Comparison of ENCODE assay signal across 22 cellular contexts in genomic region chrX:51917600-51917999, GRCh38.
"Had no signal": no experiment of that assay in that cellular context is flagged by ENCODE, and none has a peak within 500 bp of the region (broad histone marks: within the 10 kb centered on the region; RNA-seq: fewer than 3 reads in every experiment).

No MANE protein-coding gene starts in this region.

- H3K9me3 Mint-ChIP-seq: activated naive CD4-positive, alpha-beta T cell treated with anti-CD3 and anti-CD28 coated beads, Interleukin-2, amount 50 U/mL, for 72 hours; activated T-helper 17 cell treated with anti-CD3 and anti-CD28 coated beads, Interleukin-2, amount 50 U/mL, for 72 hours had no signal

- H3K4me3 Mint-ChIP-seq: activated T-cell treated with anti-CD3 and anti-CD28 coated beads, Interleukin-2, amount 50 U/mL, for 24 hours; activated T-helper 17 cell treated with anti-CD3 and anti-CD28 coated beads, Interleukin-2, amount 50 U/mL, for 72 hours; nephron progenitor cell; T-helper 17 cell had no signal

- ATAC-seq: activated naive CD4-positive, alpha-beta T cell treated with anti-CD3 and anti-CD28 coated beads, Interleukin-2, amount 50 U/mL, for 72 hours; activated T-helper 17 cell treated with anti-CD3 and anti-CD28 coated beads, Interleukin-2, amount 50 U/mL, for 72 hours; heart left ventricle; left colon; pancreas; psoas muscle; stimulated activated naive CD8-positive, alpha-beta T cell treated with anti-CD3 and anti-CD28 coated beads, Interleukin-15, Interleukin-2, amounts not matched to agents 100 U/mL and 50 U/mL, for 24 hours; T-helper 17 cell had no signal

- H3K27ac Mint-ChIP-seq: activated naive CD4-positive, alpha-beta T cell treated with anti-CD3 and anti-CD28 coated beads, Interleukin-2, amount 50 U/mL, for 72 hours; activated T-cell treated with anti-CD3 and anti-CD28 coated beads, Interleukin-2, amount 50 U/mL, for 24 hours; activated T-helper 17 cell treated with anti-CD3 and anti-CD28 coated beads, Interleukin-2, amount 50 U/mL, for 72 hours; nephron progenitor cell; T-helper 17 cell had no signal

- H3K4me1 Mint-ChIP-seq: activated T-helper 17 cell treated with anti-CD3 and anti-CD28 coated beads, Interleukin-2, amount 50 U/mL, for 72 hours; nephron progenitor cell; T-helper 17 cell had no signal

- DNase-seq: activated CD4-positive, alpha-beta T cell treated with anti-CD3 and anti-CD28 coated beads for 1 hour; activated CD4-positive, alpha-beta T cell treated with anti-CD3 and anti-CD28 coated beads, Interleukin-2, amount 50 U/mL, for 1 hour; activated CD8-positive, alpha-beta memory T cell treated with anti-CD3 and anti-CD28 coated beads for 24 hours; activated CD8-positive, alpha-beta memory T cell treated with anti-CD3 and anti-CD28 coated beads, Interleukin-2, amount 50 U/mL, for 4 hours; activated T-cell treated with anti-CD3 and anti-CD28 coated beads, Interleukin-2, amount 50 U/mL, for 24 hours; cerebellar nuclear complex; heart left ventricle; islet precursor cell; left colon; mesenchymal stem cell; nephron progenitor cell; pancreas; psoas muscle; spleen; stimulated activated CD4-positive, alpha-beta T cell treated with anti-CD3 and anti-CD28 coated beads, Interleukin-4, amount 100 ng/mL, for 24 hours; stimulated activated naive CD8-positive, alpha-beta T cell treated with anti-CD3 and anti-CD28 coated beads, Interleukin-15, Interleukin-2, amounts not matched to agents 100 U/mL and 50 U/mL, for 24 hours; T-helper 17 cell; upper lobe of left lung; WERI-Rb-1 had no signal

- H3K36me3 Mint-ChIP-seq: activated naive CD4-positive, alpha-beta T cell treated with anti-CD3 and anti-CD28 coated beads, Interleukin-2, amount 50 U/mL, for 72 hours had no signal

- H3K27ac ChIP-seq: heart left ventricle, pancreas, psoas muscle, right atrium auricular region, spleen, upper lobe of left lung, WERI-Rb-1 had no signal
